ENCODE assay signal across 1 cellular context in the genomic region with DNA sequence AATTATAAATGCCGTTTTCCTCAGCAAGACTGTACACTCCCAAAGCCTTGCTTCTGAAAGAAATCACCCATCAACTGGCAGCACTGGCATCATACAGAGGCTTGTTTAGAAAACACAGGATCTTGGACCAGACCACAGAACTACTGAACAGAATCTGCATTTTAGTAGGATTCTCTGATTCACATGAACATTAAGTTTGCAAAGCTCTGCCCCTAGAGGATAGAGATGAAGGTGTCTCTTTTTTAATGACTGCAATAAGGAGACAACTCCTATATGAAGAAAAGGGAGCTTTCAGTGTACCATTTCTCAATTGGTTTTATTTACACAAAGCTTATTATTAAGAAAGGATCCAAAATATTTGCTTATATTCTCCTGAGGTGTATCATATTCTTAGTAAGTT.
TF ChIP-seq lines count a peak whose summit lies in the region.

No MANE protein-coding gene starts in this region.

TF ChIP-seq in WTC11, 78 proteins besides CTCF, POLR2A, EP300 and RAD21 (continued from another document):
- TF ChIP-seq, protein P1, sequence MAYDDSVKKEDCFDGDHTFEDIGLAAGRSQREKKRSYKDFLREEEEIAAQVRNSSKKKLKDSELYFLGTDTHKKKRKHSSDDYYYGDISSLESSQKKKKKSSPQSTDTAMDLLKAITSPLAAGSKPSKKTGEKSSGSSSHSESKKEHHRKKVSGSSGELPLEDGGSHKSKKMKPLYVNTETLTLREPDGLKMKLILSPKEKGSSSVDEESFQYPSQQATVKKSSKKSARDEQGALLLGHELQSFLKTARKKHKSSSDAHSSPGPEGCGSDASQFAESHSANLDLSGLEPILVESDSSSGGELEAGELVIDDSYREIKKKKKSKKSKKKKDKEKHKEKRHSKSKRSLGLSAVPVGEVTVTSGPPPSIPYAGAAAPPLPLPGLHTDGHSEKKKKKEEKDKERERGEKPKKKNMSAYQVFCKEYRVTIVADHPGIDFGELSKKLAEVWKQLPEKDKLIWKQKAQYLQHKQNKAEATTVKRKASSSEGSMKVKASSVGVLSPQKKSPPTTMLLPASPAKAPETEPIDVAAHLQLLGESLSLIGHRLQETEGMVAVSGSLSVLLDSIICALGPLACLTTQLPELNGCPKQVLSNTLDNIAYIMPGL (CRISPR knock-in tag; IDR thresholded peaks at IDR 0.05), result no peak
- no peak for TF ChIP-seq SMAD4 (CRISPR knock-in tag; IDR thresholded peaks at IDR 0.05)
- TF ChIP-seq ELF4 (CRISPR knock-in tag; IDR thresholded peaks at IDR 0.05; ENCODE audit: low read depth), result no peak
- no peak for TF ChIP-seq IRF2 (CRISPR knock-in tag; IDR thresholded peaks at IDR 0.05; ENCODE audit: borderline replicate concordance, low read depth)
- no peak for TF ChIP-seq KAT7 (CRISPR knock-in tag; IDR thresholded peaks at IDR 0.05; ENCODE audit: borderline replicate concordance)
- no peak for TF ChIP-seq ATF1 (CRISPR knock-in tag; IDR thresholded peaks at IDR 0.05)
- no peak for TF ChIP-seq ZNF317 (CRISPR knock-in tag; IDR thresholded peaks at IDR 0.05; ENCODE audit: borderline replicate concordance, low read depth)
- TF ChIP-seq OVOL2 (CRISPR knock-in tag; IDR thresholded peaks at IDR 0.05; ENCODE audit: borderline replicate concordance), result no peak
- no peak for TF ChIP-seq CBFB (CRISPR knock-in tag; IDR thresholded peaks at IDR 0.05; ENCODE audit: low read depth)
- TF ChIP-seq NR2C2 (CRISPR knock-in tag; IDR thresholded peaks at IDR 0.05), result no peak
